ENCODE assay signal across 16 cellular contexts in the genomic region with DNA sequence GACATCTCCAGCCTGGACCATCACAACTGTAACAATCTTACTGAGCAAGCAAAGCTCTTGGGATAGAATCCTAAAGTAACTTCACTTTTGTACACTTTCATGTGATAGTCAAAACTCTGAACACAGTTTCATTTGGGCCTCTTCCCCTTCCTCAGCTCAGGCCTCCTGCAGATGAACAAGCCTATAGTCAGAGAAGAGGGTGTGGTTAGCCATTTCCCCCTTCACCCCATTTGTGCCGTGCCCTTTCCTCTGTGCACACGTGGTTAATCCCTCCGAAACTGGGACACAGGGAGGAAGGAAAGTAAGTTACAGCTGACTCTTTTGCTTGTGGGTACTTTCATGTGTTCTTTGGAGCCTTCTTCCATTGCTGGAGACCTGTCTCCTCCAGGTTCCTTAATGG. TPM values are rescaled to one million over a fixed set of nuclear protein-coding genes. Genes with fewer than 3 reads are reported as not detected.
DNase-seq lines count a peak whose midpoint lies in the region; ATAC-seq and TF ChIP-seq lines count a peak whose summit lies in the region.
"Had no signal": no experiment of that assay in that cellular context is flagged by ENCODE, and none has a peak within 500 bp of the region (broad histone marks: within the 10 kb centered on the region; RNA-seq: fewer than 3 reads in every experiment).

No MANE protein-coding gene starts in this region.

- H3K27me3 Mint-ChIP-seq in MCF 10A (ENCODE audit: insufficient read depth, unreplicated experiment) = no peaks in the 10 kb centered on the region
- H3K27me3 Mint-ChIP-seq: dendritic cell treated with granulocyte-macrophage colony-stimulating factor and Interleukin-4, amounts not matched to agents 40 ng/mL and 50 ng/mL, for 4 days had no signal

- H3K27me3 ChIP-seq in mammary epithelial cell (ENCODE audit: insufficient read depth, low read length) = no peaks in the 10 kb centered on the region
- H3K27me3 ChIP-seq in breast epithelium = no peaks in the 10 kb centered on the region
- H3K27me3 ChIP-seq in right cardiac atrium (ENCODE audit: control insufficient read depth, insufficient read depth) = no peaks in the 10 kb centered on the region
- no peaks in the 10 kb centered on the region for H3K27me3 ChIP-seq in suprapubic skin
- no peaks in the 10 kb centered on the region for H3K27me3 ChIP-seq in A673 (replicated peaks; ENCODE audit: insufficient read depth, low read depth, low read length, poor library complexity)
- H3K27me3 ChIP-seq in mesenchymal stem cell (ENCODE audit: control insufficient read depth in 1 of 2, insufficient read depth in 1 of 2, low read length in 2 of 2) = peaks cover 0 to 4% of the 10 kb centered on the region in 2 experiments
- H3K27me3 ChIP-seq: vagina had no signal

- H2AFZ ChIP-seq in mammary epithelial cell (ENCODE audit: low read depth, low read length) (peak overlapping the region; percentile 0), mesenchymal stem cell (ENCODE audit: low read depth, low read length) (no peak overlapping the region)

- no peak for TF ChIP-seq EP300 in suprapubic skin (IDR thresholded peaks at IDR 0.05)

- peak; percentile 45 to 69 for ATAC-seq in right cardiac atrium
- ATAC-seq: Panc1 had no signal

- no peak overlapping the region for H3K9ac ChIP-seq in mammary epithelial cell (ENCODE audit: insufficient read depth, low read length)
- H3K9ac ChIP-seq in mesenchymal stem cell (ENCODE audit: low read length) = no peak overlapping the region

- H3K36me3 ChIP-seq in mammary epithelial cell (ENCODE audit: insufficient read depth, low read length) (no peaks in the 10 kb centered on the region), breast epithelium (no peaks in the 10 kb centered on the region), suprapubic skin (no peaks in the 10 kb centered on the region), A673 (ENCODE audit: insufficient read depth, low read length, poor library complexity, severe bottlenecking) (no peaks in the 10 kb centered on the region), mesenchymal stem cell (ENCODE audit: control insufficient read depth in 1 of 2, insufficient read depth in 2 of 2, low read depth in 1 of 2, low read length in 2 of 2) (no peaks in the 10 kb centered on the region)
- H3K36me3 ChIP-seq: vagina had no signal

- no peaks in the 10 kb centered on the region for H3K79me2 ChIP-seq in mammary epithelial cell (ENCODE audit: insufficient read depth, low read length)

- TF ChIP-seq POLR2A in breast epithelium (IDR thresholded peaks at IDR 0.05) (no peak), suprapubic skin (IDR thresholded peaks at IDR 0.05) (no peak)

- H4K20me1 ChIP-seq in mammary epithelial cell (ENCODE audit: insufficient read depth, low read length) = no peaks in the 10 kb centered on the region

- no peak overlapping the region for H3K23ac ChIP-seq in mesenchymal stem cell (ENCODE audit: low read length in 2 of 2)

- WGBS in mammary epithelial cell (ENCODE audit: low coverage, missing lambda C conversion rate) = 94% methylated on average over 3 of the region's 3 CpGs
- WGBS in right cardiac atrium = 63% methylated on average over 3 of the region's 3 CpGs
- 45% methylated on average over 3 of the region's 3 CpGs for WGBS in suprapubic skin
- WGBS in mesenchymal stem cell = 83% methylated on average over 3 of the region's 3 CpGs

- no peak overlapping the region for H3K4me3 ChIP-seq in mammary epithelial cell (replicated peaks in 1 of 3; ENCODE audit: insufficient read depth in 1 of 3, low read depth in 2 of 3, low read length in 3 of 3)
- no peak overlapping the region for H3K4me3 ChIP-seq in breast epithelium
- H3K4me3 ChIP-seq in right cardiac atrium (ENCODE audit: low read length) = no peak overlapping the region
- no peak overlapping the region for H3K4me3 ChIP-seq in suprapubic skin
- H3K4me3 ChIP-seq in A673 (ENCODE audit: low read depth, low read length, poor library complexity, severe bottlenecking) = no peak overlapping the region
- H3K4me3 ChIP-seq in mesenchymal stem cell (ENCODE audit: insufficient read depth in 1 of 2, low read depth in 1 of 2, low read length in 2 of 2) = no peak overlapping the region
- H3K4me3 ChIP-seq: vagina had no signal

- H3K4me3 Mint-ChIP-seq in MCF 10A (ENCODE audit: unreplicated experiment) = no peak overlapping the region
- H3K4me3 Mint-ChIP-seq: dendritic cell treated with granulocyte-macrophage colony-stimulating factor and Interleukin-4, amounts not matched to agents 40 ng/mL and 50 ng/mL, for 4 days; immature natural killer cell had no signal

- H3K9me3 ChIP-seq in mammary epithelial cell (replicated peaks; ENCODE audit: insufficient read depth, low read length) (no peaks in the 10 kb centered on the region), breast epithelium (no peaks in the 10 kb centered on the region), right cardiac atrium (ENCODE audit: control insufficient read depth, low read length) (no peaks in the 10 kb centered on the region), suprapubic skin (no peaks in the 10 kb centered on the region), A673 (ENCODE audit: low read depth, low read length, poor library complexity, severe bottlenecking) (no peaks in the 10 kb centered on the region), mesenchymal stem cell (ENCODE audit: control insufficient read depth, low read length) (no peaks in the 10 kb centered on the region)
- H3K9me3 ChIP-seq: vagina had no signal

- intact Hi-C loops in mammary epithelial cell (cut with micrococcal nuclease) (no loop called here), breast epithelium (cut with DNase I; ENCODE audit: low total_unique reads) (no loop called here), right cardiac atrium (cut with DNase I) (no loop called here), A673 (cut with micrococcal nuclease; ENCODE audit: unreplicated experiment) (no loop called here), MCF 10A (cut with micrococcal nuclease) (no loop called here)

- no peak overlapping the region for H3K27ac Mint-ChIP-seq in MCF 10A (ENCODE audit: low read depth, unreplicated experiment)
- H3K27ac Mint-ChIP-seq: dendritic cell treated with granulocyte-macrophage colony-stimulating factor and Interleukin-4, amounts not matched to agents 40 ng/mL and 50 ng/mL, for 4 days; immature natural killer cell had no signal

- BruUV-seq in mammary epithelial cell (replicated peaks; lab: Mats Ljungman, UMichigan) = no TSS peak
- BruUV-seq in A673 (replicated peaks; lab: Mats Ljungman, UMichigan) = no TSS peak
- BruUV-seq in MCF 10A (replicated peaks; lab: Mats Ljungman, UMichigan) = no TSS peak

- POLR2A ChIA-PET in A673 (lab: Charles Lee; ENCODE audit: low non-redundant PET) (no interaction called here), MCF 10A (lab: Yijun Ruan, JAX) (interaction anchor here (0.8 kb wide), 1 partner anchor 9 kb away, joined by 3 read pairs; no protein-coding TSS in a partner anchor)

- H4K91ac ChIP-seq in mesenchymal stem cell (ENCODE audit: low read length) = no peak overlapping the region

- no peaks in the 10 kb centered on the region for H3K4me1 Mint-ChIP-seq in MCF 10A (ENCODE audit: insufficient read depth, unreplicated experiment)
- H3K4me1 Mint-ChIP-seq: immature natural killer cell had no signal

- H3K4me2 ChIP-seq in mammary epithelial cell (ENCODE audit: insufficient read depth, low read depth, low read length) (no peak overlapping the region), mesenchymal stem cell (ENCODE audit: low read length, poor library complexity, severe bottlenecking) (no peak overlapping the region)

- H2AK5ac ChIP-seq in mesenchymal stem cell (ENCODE audit: low read length, severe bottlenecking) = no peak overlapping the region

- H3K4ac ChIP-seq in mesenchymal stem cell (ENCODE audit: low read depth in 1 of 2, low read length in 2 of 2) = no peak overlapping the region

- in situ Hi-C loops in mammary epithelial cell (cut with MboI; ENCODE audit: low sequenced_read_pairs in 2 of 2) = no loop called here

- H2BK5ac ChIP-seq in mesenchymal stem cell (ENCODE audit: low read depth, low read length, poor library complexity, severe bottlenecking) = no peak overlapping the region

- CTCF ChIA-PET in mammary epithelial cell (lab: Charles Lee; ENCODE audit: low non-redundant PET) = no interaction called here
- CTCF ChIA-PET in A673 (lab: Charles Lee) = interaction anchor here (0.7 kb wide), 1 partner anchor 1155 kb away, joined by 4 read pairs; no protein-coding TSS in a partner anchor
- CTCF ChIA-PET in MCF 10A (lab: Yijun Ruan, JAX) = interaction anchor here (1.3 kb wide), 1 partner anchor 11 kb away, joined by 6 read pairs; no protein-coding TSS in a partner anchor

- H3K9me3 Mint-ChIP-seq in MCF 10A (ENCODE audit: unreplicated experiment) = peaks cover 2% of the 10 kb centered on the region
- H3K9me3 Mint-ChIP-seq: dendritic cell treated with granulocyte-macrophage colony-stimulating factor and Interleukin-4, amounts not matched to agents 40 ng/mL and 50 ng/mL, for 4 days; immature natural killer cell had no signal

- no peak for DNase-seq in mammary epithelial cell
- no peak for DNase-seq in breast epithelium (ENCODE audit: low spot score in 2 of 2)
- DNase-seq in SIG-M5 treated with dmso at 0.1 percent for 504 hours (lab: John Stamatoyannopoulos, UW; ENCODE audit: unreplicated experiment) = peak; percentile 95
- no peak for DNase-seq in right cardiac atrium
- DNase-seq in suprapubic skin (ENCODE audit: low spot score in 2 of 2) = no peak
- no peak for DNase-seq in A673 (ENCODE audit: low spot score)
- no peak for DNase-seq in mesenchymal stem cell
- DNase-seq in MCF 10A (ENCODE audit: unreplicated experiment) = no peak
- DNase-seq: DMS53, immature natural killer cell, NCI-H2171, T1000 had no signal

- no peak overlapping the region for H2BK120ac ChIP-seq in mesenchymal stem cell (ENCODE audit: low read depth, low read length)

- no peak overlapping the region for H3K14ac ChIP-seq in mesenchymal stem cell (ENCODE audit: low read length in 2 of 2)

- no peaks in the 10 kb centered on the region for H3K79me1 ChIP-seq in mesenchymal stem cell (replicated peaks; ENCODE audit: low read length, poor library complexity, severe bottlenecking)

- dilution Hi-C loops in mammary epithelial cell (cut with HindIII; ENCODE audit: low sequenced_read_pairs) = no loop called here

- no peak overlapping the region for H2BK12ac ChIP-seq in mesenchymal stem cell (ENCODE audit: low read length in 2 of 2)

- no peak overlapping the region for H3K27ac ChIP-seq in mammary epithelial cell (ENCODE audit: insufficient read depth, low read depth, low read length)
- peak overlapping the region in 1 of 2 donors; percentile 40 for H3K27ac ChIP-seq in breast epithelium
- H3K27ac ChIP-seq in right cardiac atrium (ENCODE audit: low read length) = no peak overlapping the region
- peak overlapping the region; percentile 3 for H3K27ac ChIP-seq in suprapubic skin
- H3K27ac ChIP-seq in A673 (ENCODE audit: low read depth, low read length, poor library complexity, severe bottlenecking) = no peak overlapping the region
- no peak overlapping the region for H3K27ac ChIP-seq in mesenchymal stem cell (ENCODE audit: low read length, poor library complexity, severe bottlenecking)
- H3K27ac ChIP-seq: vagina had no signal

- no peak overlapping the region for H4K8ac ChIP-seq in mesenchymal stem cell (ENCODE audit: low read length)

- H2BK15ac ChIP-seq in mesenchymal stem cell (ENCODE audit: low read depth, poor library complexity, severe bottlenecking) = no peak overlapping the region

- H3K36me3 Mint-ChIP-seq in MCF 10A (ENCODE audit: insufficient read depth, unreplicated experiment) = no peaks in the 10 kb centered on the region
- H3K36me3 Mint-ChIP-seq: immature natural killer cell had no signal

- no peaks in the 10 kb centered on the region for H3K4me1 ChIP-seq in mammary epithelial cell (ENCODE audit: insufficient read depth, low read length)
- peaks cover 0 to 3% of the 10 kb centered on the region in 2 donors for H3K4me1 ChIP-seq in breast epithelium
- H3K4me1 ChIP-seq in right cardiac atrium (ENCODE audit: control insufficient read depth, insufficient read depth, low read length) = no peaks in the 10 kb centered on the region
- peaks cover 19% of the 10 kb centered on the region for H3K4me1 ChIP-seq in suprapubic skin
- no peaks in the 10 kb centered on the region for H3K4me1 ChIP-seq in A673 (ENCODE audit: insufficient read depth, low read length, poor library complexity, severe bottlenecking)
- H3K4me1 ChIP-seq in mesenchymal stem cell (ENCODE audit: control insufficient read depth, insufficient read depth, low read depth, low read length) = no peaks in the 10 kb centered on the region

- H3K18ac ChIP-seq in mesenchymal stem cell (ENCODE audit: low read depth in 1 of 2, low read length in 2 of 2) = no peak overlapping the region

- TF ChIP-seq CTCF in mammary epithelial cell (conservative IDR thresholded peaks at IDR 0.05 in 1 of 2, IDR thresholded peaks at IDR 0.05 in 1 of 2; ENCODE audit: extremely low read depth in 1 of 2, insufficient read depth in 1 of 2, low read depth in 1 of 2, low read length in 2 of 2) (no peak), breast epithelium (IDR thresholded peaks at IDR 0.05) (no peak), suprapubic skin (IDR thresholded peaks at IDR 0.05) (no peak), A673 (conservative IDR thresholded peaks at IDR 0.05; ENCODE audit: low read depth, low read length) (no peak), MCF 10A (IDR thresholded peaks at IDR 0.05; ENCODE audit: unreplicated experiment) (no peak)

RNA-seq across cellular contexts. Expression of gene CSTA, which starts 29.8 kb away (rescaled TPM):
- total RNA-seq in mammary epithelial cell (100 to 1,000 TPM in 1 of 2 donors, 10 to 100 TPM in 1; 62.0 to 335 TPM), breast epithelium (10 to 100 TPM in 2 of 3 donors, 1 to 10 TPM in 1; 9.1 to 40.3 (median 15.7) TPM), right cardiac atrium (1 to 10 TPM; 1.5 to 4.1 (median 3.8) TPM), suprapubic skin (100 to 1,000 TPM in 3 of 4 donors, 10 to 100 TPM in 1; 22.4 to 253 (median 192) TPM), A673 (2021) (3.8 and 6.5 TPM in 2 replicates), MCF 10A (2022) (133 and 145 TPM in 2 replicates)
- polyA plus RNA-seq in mammary epithelial cell (385 TPM), right cardiac atrium (3.6 TPM)
- 22.0 TPM for polyA minus RNA-seq in mammary epithelial cell
- polyA plus RNA-seq in mesenchymal stem cell (2013, experiment 1 of 2) = 0.14 TPM
- polyA plus RNA-seq in mesenchymal stem cell (2013, experiment 2 of 2) = 0.05 TPM
- polyA plus RNA-seq: neural cell had no signal
